Comparison of ENCODE assay signal across 15 cellular contexts in the genomic region with DNA sequence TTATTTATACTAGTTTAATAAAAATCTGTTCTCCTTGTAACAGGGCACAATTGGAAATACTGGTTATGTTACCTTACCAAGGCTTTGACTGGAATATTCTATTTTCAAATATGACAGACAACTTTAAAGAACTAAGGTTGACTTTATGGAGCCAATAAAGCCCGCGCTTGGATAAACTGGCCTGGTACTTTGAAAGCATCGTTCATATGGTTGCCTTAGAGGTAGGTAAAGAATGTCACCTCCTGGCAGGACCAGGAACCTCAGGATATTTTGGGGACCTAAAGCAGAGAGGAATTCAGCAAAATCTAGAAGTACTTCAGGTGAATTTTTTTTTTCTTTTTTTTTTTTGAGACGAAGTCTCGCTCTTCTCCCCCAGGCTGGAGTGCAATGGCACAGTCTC.
"Had no signal": no experiment of that assay in that cellular context is flagged by ENCODE, and none has a peak within 500 bp of the region (broad histone marks: within the 10 kb centered on the region; RNA-seq: fewer than 3 reads in every experiment).

No MANE protein-coding gene starts in this region.

- H3K27ac ChIP-seq: neutrophil, tibial nerve, vagina had no signal

- H3K27me3 Mint-ChIP-seq: activated B cell treated with CpG ODN at 0.5 μM for 24 hours; activated CD4-positive, alpha-beta T cell treated with anti-CD3 and anti-CD28 coated beads, Interleukin-2, amount 10 ng/mL, durations not matched to agents 24 days and 14 days; effector memory CD8-positive, alpha-beta T cell; naive B cell; stimulated activated naive B cell treated with anti-CD40 and anti-IgM and Interleukin-4, amounts not matched to agents 10 μg/mL and 1 μg/mL and 100 μg/mL, for 72 hours had no signal

- H3K9me3 Mint-ChIP-seq: activated CD4-positive, alpha-beta T cell treated with anti-CD3 and anti-CD28 coated beads, Interleukin-2, amount 10 ng/mL, durations not matched to agents 24 days and 14 days; activated naive CD4-positive, alpha-beta T cell treated with anti-CD3 and anti-CD28 coated beads for 36 hours; effector memory CD8-positive, alpha-beta T cell; naive B cell; stimulated activated naive B cell treated with anti-CD40 and anti-IgM and Interleukin-4, amounts not matched to agents 10 μg/mL and 1 μg/mL and 100 μg/mL, for 72 hours had no signal

- H3K4me3 ChIP-seq: lung, tibial nerve, vagina had no signal

- ATAC-seq: effector memory CD8-positive, alpha-beta T cell; esophagus mucosa; left cardiac atrium; right cardiac atrium; stimulated activated naive B cell treated with anti-CD40 and anti-IgM and Interleukin-4, amounts not matched to agents 10 μg/mL and 1 μg/mL and 100 μg/mL, for 72 hours had no signal

- H3K36me3 ChIP-seq: neutrophil, tibial nerve, vagina had no signal

- H3K27ac Mint-ChIP-seq: activated B cell treated with CpG ODN at 0.5 μM for 24 hours; activated CD4-positive, alpha-beta T cell treated with anti-CD3 and anti-CD28 coated beads, Interleukin-2, amount 10 ng/mL, durations not matched to agents 24 days and 14 days; activated naive CD4-positive, alpha-beta T cell treated with anti-CD3 and anti-CD28 coated beads for 36 hours; effector memory CD8-positive, alpha-beta T cell; naive B cell; stimulated activated naive B cell treated with anti-CD40 and anti-IgM and Interleukin-4, amounts not matched to agents 10 μg/mL and 1 μg/mL and 100 μg/mL, for 72 hours had no signal

- H3K4me3 Mint-ChIP-seq: activated B cell treated with CpG ODN at 0.5 μM for 24 hours; activated CD4-positive, alpha-beta T cell treated with anti-CD3 and anti-CD28 coated beads, Interleukin-2, amount 10 ng/mL, durations not matched to agents 24 days and 14 days; activated naive CD4-positive, alpha-beta T cell treated with anti-CD3 and anti-CD28 coated beads for 36 hours; effector memory CD8-positive, alpha-beta T cell; naive B cell; stimulated activated naive B cell treated with anti-CD40 and anti-IgM and Interleukin-4, amounts not matched to agents 10 μg/mL and 1 μg/mL and 100 μg/mL, for 72 hours had no signal

- DNase-seq: activated B cell treated with CpG ODN at 0.5 μM for 24 hours; activated CD4-positive, alpha-beta T cell treated with anti-CD3 and anti-CD28 coated beads, Interleukin-2, amount 10 ng/mL, durations not matched to agents 24 days and 14 days; activated naive CD4-positive, alpha-beta T cell treated with anti-CD3 and anti-CD28 coated beads for 36 hours; caudate nucleus; effector memory CD8-positive, alpha-beta T cell; left cardiac atrium; naive B cell; right cardiac atrium; stimulated activated CD4-positive, alpha-beta T cell treated with anti-CD3 and anti-CD28 coated beads, Interleukin-1b, Interleukin-23, amount 100 ng/mL, for 48 hours; stimulated activated naive B cell treated with anti-CD40 and anti-IgM and Interleukin-4, amounts not matched to agents 10 μg/mL and 1 μg/mL and 100 μg/mL, for 72 hours had no signal

- H3K27me3 ChIP-seq: neutrophil, tibial nerve, vagina had no signal

- H3K4me1 ChIP-seq: tibial nerve, vagina had no signal

- H3K9me3 ChIP-seq: neutrophil, tibial nerve, vagina had no signal
